ENCODE assay signal across 1 cellular context in the genomic region with DNA sequence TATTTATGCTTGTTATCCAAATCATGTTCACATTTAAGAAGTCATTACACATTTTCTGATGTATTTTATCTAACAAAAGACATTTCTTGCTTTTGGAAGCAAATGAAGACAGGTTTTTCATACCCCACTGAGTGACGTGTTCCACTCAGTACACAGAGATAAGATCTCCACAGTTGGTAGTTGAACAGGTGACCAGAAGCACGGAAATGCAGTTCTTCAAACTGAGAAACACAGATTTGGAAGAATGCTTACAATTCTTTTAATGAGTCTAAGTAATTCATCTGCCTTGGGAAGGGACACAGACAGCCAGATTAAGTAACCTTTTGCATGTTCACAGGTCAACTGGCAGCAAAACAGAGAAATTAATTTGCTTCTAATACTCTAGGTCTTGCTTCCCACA.
TF ChIP-seq lines count a peak whose summit lies in the region.

No MANE protein-coding gene starts in this region.

TF ChIP-seq in K562, 482 proteins besides CTCF, POLR2A, EP300 and RAD21:
- no peak for TF ChIP-seq NUFIP1 (IDR thresholded peaks at IDR 0.05; ENCODE audit: partially characterized antibody)
- TF ChIP-seq, protein P1, sequence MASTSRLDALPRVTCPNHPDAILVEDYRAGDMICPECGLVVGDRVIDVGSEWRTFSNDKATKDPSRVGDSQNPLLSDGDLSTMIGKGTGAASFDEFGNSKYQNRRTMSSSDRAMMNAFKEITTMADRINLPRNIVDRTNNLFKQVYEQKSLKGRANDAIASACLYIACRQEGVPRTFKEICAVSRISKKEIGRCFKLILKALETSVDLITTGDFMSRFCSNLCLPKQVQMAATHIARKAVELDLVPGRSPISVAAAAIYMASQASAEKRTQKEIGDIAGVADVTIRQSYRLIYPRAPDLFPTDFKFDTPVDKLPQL (IDR thresholded peaks at IDR 0.05; ENCODE audit: extremely low read depth, insufficient read length): no peak
- TF ChIP-seq, protein P2, sequence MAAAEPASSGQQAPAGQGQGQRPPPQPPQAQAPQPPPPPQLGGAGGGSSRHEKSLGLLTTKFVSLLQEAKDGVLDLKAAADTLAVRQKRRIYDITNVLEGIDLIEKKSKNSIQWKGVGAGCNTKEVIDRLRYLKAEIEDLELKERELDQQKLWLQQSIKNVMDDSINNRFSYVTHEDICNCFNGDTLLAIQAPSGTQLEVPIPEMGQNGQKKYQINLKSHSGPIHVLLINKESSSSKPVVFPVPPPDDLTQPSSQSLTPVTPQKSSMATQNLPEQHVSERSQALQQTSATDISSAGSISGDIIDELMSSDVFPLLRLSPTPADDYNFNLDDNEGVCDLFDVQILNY (CRISPR knock-in tag; IDR thresholded peaks at IDR 0.05): no peak
- TF ChIP-seq MYC (IDR thresholded peaks at IDR 0.05; ENCODE audit: low read depth, low read length): no peak
- TF ChIP-seq MYC (CRISPR knock-in tag; IDR thresholded peaks at IDR 0.05; ENCODE audit: borderline replicate concordance, low read depth): no peak
